Comparison of ENCODE assay signal across 23 cellular contexts in the genomic region with DNA sequence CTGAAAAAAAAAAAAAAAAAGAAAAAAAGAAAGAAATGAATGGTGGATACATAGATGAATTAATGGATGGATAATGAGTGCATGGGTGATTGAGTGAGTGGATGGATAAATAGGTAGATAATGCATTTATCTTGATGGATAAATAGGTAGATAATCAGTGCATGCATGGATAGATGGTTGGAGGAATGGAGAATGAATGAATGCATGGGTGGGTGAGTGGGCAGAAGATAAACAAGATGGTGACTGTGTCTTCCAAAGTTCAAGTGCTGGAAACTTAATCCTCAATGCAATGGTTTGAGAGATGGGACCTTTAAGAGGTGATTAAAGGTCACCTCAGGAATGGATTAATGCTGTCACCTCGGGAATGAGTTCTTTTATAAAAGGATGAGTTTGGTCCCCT. TPM values are rescaled to one million over a fixed set of nuclear protein-coding genes. Genes with fewer than 3 reads are reported as not detected.
DNase-seq lines count a peak whose midpoint lies in the region; ATAC-seq, FAIRE-seq and TF ChIP-seq lines count a peak whose summit lies in the region.
"Had no signal": no experiment of that assay in that cellular context is flagged by ENCODE, and none has a peak within 500 bp of the region (broad histone marks: within the 10 kb centered on the region; RNA-seq: fewer than 3 reads in every experiment).

No MANE protein-coding gene starts in this region.

- no peak overlapping the region for H2AFZ ChIP-seq in H1 (ENCODE audit: low read length)

- H2AK5ac ChIP-seq in H1 (ENCODE audit: low read depth, low read length): no peak overlapping the region

- H3K27ac ChIP-seq in H1 (ENCODE audit: low read depth, low read length): no peak overlapping the region
- no peak overlapping the region for H3K27ac ChIP-seq in heart right ventricle
- H3K27ac ChIP-seq: BLaER1 had no signal

- CTCF ChIA-PET in H1 (lab: Charles Lee; ENCODE audit: partially characterized antibody): interaction anchor here (0.6 kb wide), 1 partner anchor 211 kb away, joined by 4 read pairs; no protein-coding TSS in a partner anchor

- no peaks in the 10 kb centered on the region for H3K9me3 ChIP-seq in H1 (ENCODE audit: insufficient read depth in 2 of 2, low read depth in 1 of 2, low read length in 1 of 2)
- no peaks in the 10 kb centered on the region for H3K9me3 ChIP-seq in heart right ventricle
- H3K9me3 ChIP-seq: BE2C, BLaER1 had no signal

- DNase-seq in H1 (ENCODE audit: low read depth in 1 of 2, low spot score in 2 of 2) (no peak), neural crest cell (ENCODE audit: low read depth, low spot score) (no peak), ureter (ENCODE audit: low spot score) (no peak), DMS53 (lab: John Stamatoyannopoulos, UW) (no peak), heart right ventricle (no peak)
- DNase-seq: 8988T; ACHN; BE2C; C1 segment of cervical spinal cord; CD4-positive, alpha-beta memory T cell; CD4-positive, CD25-positive, alpha-beta regulatory T cell; CD8-positive, alpha-beta memory T cell; COR-L47; DMS 273 treated with DMSO at 0.1 percent for 48 hours; DMS153; DMS79 treated with DMSO at 0.1 percent for 48 hours; GF-D8 had no signal

- peaks cover 2% of the 10 kb centered on the region for H3K9me3 Mint-ChIP-seq in neural crest cell
- H3K9me3 Mint-ChIP-seq: CD14-positive monocyte; CD4-positive, alpha-beta memory T cell; CD8-positive, alpha-beta memory T cell had no signal

- 0 out of 2 replicates have a peak overlapping the region, but pooled peaks have one; percentile 10 for H2BK15ac ChIP-seq in H1 (ENCODE audit: low read length)

- peaks cover 7% of the 10 kb centered on the region; the same call in 1 of the 2 replicates for H3K23me2 ChIP-seq in H1 (ENCODE audit: low read depth, low read length)

- no peak overlapping the region for H3K23ac ChIP-seq in H1 (ENCODE audit: insufficient read length)

- H3K4me1 Mint-ChIP-seq in neural crest cell: no peaks in the 10 kb centered on the region
- H3K4me1 Mint-ChIP-seq: CD4-positive, alpha-beta memory T cell; CD4-positive, CD25-positive, alpha-beta regulatory T cell; CD8-positive, alpha-beta memory T cell had no signal

- no peaks in the 10 kb centered on the region for H3K4me1 ChIP-seq in H1 (replicated peaks in 1 of 4; ENCODE audit: control insufficient read depth in 3 of 4, insufficient read depth in 4 of 4, low read length in 3 of 4)
- H3K4me1 ChIP-seq in heart right ventricle: peaks cover 0 to 8% (median 0%) of the 10 kb centered on the region in 9 donors
- H3K4me1 ChIP-seq: BE2C, BLaER1 had no signal

- H2BK120ac ChIP-seq in H1 (replicated peaks; ENCODE audit: low read depth, low read length): no peak overlapping the region

- no peaks in the 10 kb centered on the region for H3K36me3 ChIP-seq in H1 (ENCODE audit: control insufficient read depth in 2 of 4, insufficient read depth in 4 of 4, low read length in 3 of 4)
- no peaks in the 10 kb centered on the region for H3K36me3 ChIP-seq in heart right ventricle
- H3K36me3 ChIP-seq: BE2C, BLaER1 had no signal

- peaks cover 0 to 1% of the 10 kb centered on the region in 2 experiments for H4K20me1 ChIP-seq in H1 (replicated peaks in 1 of 2; ENCODE audit: control insufficient read depth in 1 of 2, insufficient read depth in 2 of 2, low read length in 2 of 2)
- H4K20me1 ChIP-seq: BLaER1 had no signal

- no peak for TF ChIP-seq POLR2A in H1 (IDR thresholded peaks at IDR 0.05; ENCODE audit: control extremely low read depth in 1 of 2, low read depth in 2 of 2, low read length in 2 of 2)

- H3K27me3 ChIP-seq in H1 (replicated peaks in 1 of 4; ENCODE audit: control insufficient read depth in 3 of 4, extremely low read depth in 1 of 4, insufficient read depth in 3 of 4, low read length in 3 of 4): no peaks in the 10 kb centered on the region
- H3K27me3 ChIP-seq in heart right ventricle: no peaks in the 10 kb centered on the region
- H3K27me3 ChIP-seq: BE2C, BLaER1 had no signal

- H2BK5ac ChIP-seq in H1 (ENCODE audit: low read depth, low read length): no peak overlapping the region

- TF ChIP-seq EP300 in H1 (IDR thresholded peaks at IDR 0.05; ENCODE audit: borderline replicate concordance in 1 of 2, low read depth in 2 of 2, low read length in 2 of 2): no peak

- no peak overlapping the region for H3K4me3 ChIP-seq in H1 (ENCODE audit: extremely low read depth in 1 of 4, insufficient read depth in 2 of 4, low read depth in 3 of 4, low read length in 4 of 4)
- H3K4me3 ChIP-seq in heart right ventricle: no peak overlapping the region
- H3K4me3 ChIP-seq: BLaER1 had no signal

- no peak overlapping the region for H3K56ac ChIP-seq in H1 (replicated peaks; ENCODE audit: insufficient read length, low read depth, low read length)

- H3K27ac Mint-ChIP-seq in neural crest cell (ENCODE audit: unreplicated experiment): peak overlapping the region; percentile 87
- H3K27ac Mint-ChIP-seq: CD14-positive monocyte; CD4-positive, CD25-positive, alpha-beta regulatory T cell had no signal

- no peak overlapping the region for H4K8ac ChIP-seq in H1 (ENCODE audit: extremely low read depth, insufficient read depth, low read length)

- no peak overlapping the region for H2BK12ac ChIP-seq in H1 (ENCODE audit: low read depth, low read length)

- H4K91ac ChIP-seq in H1 (replicated peaks; ENCODE audit: insufficient read length, low read length): no peak overlapping the region

- POLR2A ChIA-PET in H1 (lab: Charles Lee; ENCODE audit: partially characterized antibody): no interaction called here

- H3K4me3 Mint-ChIP-seq in neural crest cell: no peak overlapping the region
- H3K4me3 Mint-ChIP-seq: CD14-positive monocyte; CD4-positive, alpha-beta memory T cell; CD4-positive, CD25-positive, alpha-beta regulatory T cell; CD8-positive, alpha-beta memory T cell had no signal

- H2BK20ac ChIP-seq in H1 (ENCODE audit: low read length): no peak overlapping the region

- TF ChIP-seq CTCF in H1 (IDR thresholded peaks at IDR 0.05; ENCODE audit: control extremely low read depth in 1 of 3, insufficient read depth in 1 of 3, low read depth in 1 of 3, low read length in 3 of 3) (no peak), neural crest cell (conservative IDR thresholded peaks at IDR 0.05) (no peak), heart right ventricle (IDR thresholded peaks at IDR 0.05) (no peak)

- H3K9ac ChIP-seq in H1 (replicated peaks in 1 of 4; ENCODE audit: extremely low read depth in 1 of 4, low read depth in 3 of 4, low read length in 3 of 4): no peak overlapping the region
- H3K9ac ChIP-seq: BLaER1 had no signal

- H3K4ac ChIP-seq in H1 (replicated peaks; ENCODE audit: insufficient read length, low read depth, low read length): no peak overlapping the region

- H3K36me3 Mint-ChIP-seq in neural crest cell (ENCODE audit: low read depth): no peaks in the 10 kb centered on the region
- H3K36me3 Mint-ChIP-seq: CD14-positive monocyte; CD4-positive, alpha-beta memory T cell had no signal

- no peak for FAIRE-seq in H1 (lab: Jason Lieb, UNC)
- FAIRE-seq: A204.1, G401.6, GM12891, GM19239 had no signal

- intact Hi-C loops in heart right ventricle (cut with DNase I): loop anchor here in 1 of 10 donors (5.0 kb wide), 1 partner anchor 33 kb away; no protein-coding TSS in a partner anchor

- WGBS in H1 (ENCODE audit: extremely low coverage in 1 of 2, insufficient coverage in 1 of 2, insufficient read length in 1 of 2, insufficient replicate concordance in 2 of 2, low coverage in 1 of 2, low lambda C conversion rate in 2 of 2, missing lambda C conversion rate in 1 of 2), 2 experiments: 100% methylated on average over 1 of the region's 1 CpG; no CpG with 5 or more reads in 1 of the 2 experiments
- WGBS in heart right ventricle, 2 donors: 79 to 87% methylated on average over 1 of the region's 1 CpG

- no peak for ATAC-seq in heart right ventricle

- no peak overlapping the region for H4K5ac ChIP-seq in H1 (ENCODE audit: insufficient read length, low read depth, low read length)

- H3K79me2 ChIP-seq in H1 (ENCODE audit: control insufficient read depth in 1 of 2, insufficient read depth in 2 of 2, low read length in 2 of 2): no peaks in the 10 kb centered on the region

- no peak for TF ChIP-seq RAD21 in H1 (IDR thresholded peaks at IDR 0.05 in 1 of 2, conservative IDR thresholded peaks at IDR 0.05 in 1 of 2; ENCODE audit: low read depth in 2 of 2, low read length in 2 of 2)

- no peaks in the 10 kb centered on the region for H3K79me1 ChIP-seq in H1 (ENCODE audit: low read depth, low read length)

- no peak overlapping the region for H3K14ac ChIP-seq in H1 (ENCODE audit: insufficient read length)

- H3K27me3 Mint-ChIP-seq in neural crest cell (ENCODE audit: low read depth): no peaks in the 10 kb centered on the region

- H3K18ac ChIP-seq in H1 (ENCODE audit: extremely low read depth, low read length): no peak overlapping the region

- H3K4me2 ChIP-seq in H1 (ENCODE audit: insufficient read depth in 1 of 2, low read depth in 2 of 2, low read length in 2 of 2): no peak overlapping the region
- H3K4me2 ChIP-seq: BLaER1 had no signal

RNA-seq across cellular contexts. Expression of a gene that starts 6.8 kb away (rescaled TPM):
- 2.2 and 2.3 TPM in 2 replicates for total RNA-seq in H1 (2021; fragmentation: NEBNext Ultra II Directional; extraction: Animal tissue kit (Norgen Biotek cat#: 25700))
- 1.1 and 1.7 TPM in 2 replicates for polyA plus RNA-seq in H1 (2011; rRNA removed)
- 1.7 TPM for polyA plus RNA-seq in H1 (2011; cell fraction: cytosol; rRNA removed)
- polyA plus RNA-seq in H1 (2011; cell fraction: nucleus; rRNA removed): 8.6 TPM
- 1.4 to 3.8 TPM (median 2.5 TPM) in 4 replicates for polyA plus RNA-seq in H1 (2012, experiment 1 of 2)
- polyA plus RNA-seq in H1 (2012, experiment 2 of 2): 0.79 TPM
- 0.85 TPM for polyA plus RNA-seq in H1 (2013, experiment 1 of 2)
- 0.90 TPM for polyA plus RNA-seq in H1 (2013, experiment 2 of 2)
- polyA minus RNA-seq in H1 (2011; rRNA and poly(A)+ RNA removed): 0.68 and 0.98 TPM in 2 replicates
- 4.6 TPM for polyA minus RNA-seq in H1 (2011; cell fraction: cytosol; rRNA and poly(A)+ RNA removed)
- polyA minus RNA-seq in H1 (2011; cell fraction: nucleus; rRNA and poly(A)+ RNA removed): 1.6 TPM
- 0.84 and 1.2 TPM in 2 replicates for total RNA-seq in neural crest cell
- 20.7 TPM for total RNA-seq in ureter
- 1 to 10 TPM in 5 of 10 donors, under 1 TPM in 5; 0.64 to 4.2 (median 1.0) TPM for total RNA-seq in heart right ventricle
- 1 to 10 TPM; 4.4 to 8.1 TPM for polyA plus RNA-seq in heart right ventricle
- polyA plus RNA-seq: CD14-positive monocyte; CD4-positive, CD25-positive, alpha-beta regulatory T cell; CD8-positive, alpha-beta memory T cell had no signal

RNA-seq across cellular contexts. Expression of a gene that starts 17.3 kb away (rescaled TPM):
- total RNA-seq in H1 (2021; fragmentation: NEBNext Ultra II Directional; extraction: Animal tissue kit (Norgen Biotek cat#: 25700)): 3.6 and 3.8 TPM in 2 replicates
- 3.1 and 8.1 TPM in 2 replicates for polyA plus RNA-seq in H1 (2011; rRNA removed)
- polyA plus RNA-seq in H1 (2011; cell fraction: cytosol; rRNA removed): 3.4 TPM
- polyA plus RNA-seq in H1 (2011; cell fraction: nucleus; rRNA removed): 9.6 TPM
- 3.4 to 5.8 TPM (median 4.6 TPM) in 4 replicates for polyA plus RNA-seq in H1 (2012, experiment 1 of 2)
- polyA plus RNA-seq in H1 (2012, experiment 2 of 2): 5.5 TPM
- 6.5 TPM for polyA plus RNA-seq in H1 (2013, experiment 1 of 2)
- 8.6 TPM for polyA plus RNA-seq in H1 (2013, experiment 2 of 2)
- polyA minus RNA-seq in H1 (2011; rRNA and poly(A)+ RNA removed): 1.9 and 4.1 TPM in 2 replicates
- polyA minus RNA-seq in H1 (2011; cell fraction: cytosol; rRNA and poly(A)+ RNA removed): 3.8 TPM
- polyA minus RNA-seq in H1 (2011; cell fraction: nucleus; rRNA and poly(A)+ RNA removed): 2.5 TPM
- 0.26 and 0.43 TPM in 2 replicates for total RNA-seq in neural crest cell
- total RNA-seq in ureter: 119 TPM
- total RNA-seq in heart right ventricle: 100 to 1,000 TPM in 1 of 10 donors, 10 to 100 TPM in 9; 15.4 to 101 (median 41.6) TPM
- polyA plus RNA-seq in heart right ventricle: 10 to 100 TPM; 27.5 to 44.7 TPM
- total RNA-seq: CD4-positive, alpha-beta memory T cell; CD4-positive, CD25-positive, alpha-beta regulatory T cell; CD8-positive, alpha-beta memory T cell had no signal
- polyA plus RNA-seq: CD4-positive, alpha-beta memory T cell; CD4-positive, CD25-positive, alpha-beta regulatory T cell; CD8-positive, alpha-beta memory T cell had no signal

RNA-seq across cellular contexts. Expression of a gene that starts 26.0 kb away (rescaled TPM):
- 28.1 and 33.8 TPM in 2 replicates for total RNA-seq in H1 (2021; fragmentation: NEBNext Ultra II Directional; extraction: Animal tissue kit (Norgen Biotek cat#: 25700))
- polyA plus RNA-seq in H1 (2011; rRNA removed) (15.2 and 31.3 TPM in 2 replicates), heart right ventricle (10 to 100 TPM in 1 of 2 donors, 1 to 10 TPM in 1; 9.1 to 12.3 TPM)
- 14.1 TPM for polyA plus RNA-seq in H1 (2011; cell fraction: cytosol; rRNA removed)
- 49.4 TPM for polyA plus RNA-seq in H1 (2011; cell fraction: nucleus; rRNA removed)
- polyA plus RNA-seq in H1 (2012, experiment 1 of 2): 20.3 to 30.7 TPM (median 27.8 TPM) in 4 replicates
- 32.4 TPM for polyA plus RNA-seq in H1 (2012, experiment 2 of 2)
- polyA plus RNA-seq in H1 (2013, experiment 1 of 2): 23.0 TPM
- 21.6 TPM for polyA plus RNA-seq in H1 (2013, experiment 2 of 2)
- polyA minus RNA-seq in H1 (2011; rRNA and poly(A)+ RNA removed): 51.2 and 56.3 TPM in 2 replicates
- 21.0 TPM for polyA minus RNA-seq in H1 (2011; cell fraction: cytosol; rRNA and poly(A)+ RNA removed)
- polyA minus RNA-seq in H1 (2011; cell fraction: nucleus; rRNA and poly(A)+ RNA removed): 57.7 TPM
- total RNA-seq in neural crest cell (39.3 and 39.5 TPM in 2 replicates), ureter (30.6 TPM), heart right ventricle (10 to 100 TPM in 6 of 10 donors, 1 to 10 TPM in 4; 7.3 to 16.6 (median 11.4) TPM)

RNA-seq across cellular contexts. Expression of a gene that starts 41.7 kb away (rescaled TPM):
- 24.6 and 25.4 TPM in 2 replicates for total RNA-seq in H1 (2021; fragmentation: NEBNext Ultra II Directional; extraction: Animal tissue kit (Norgen Biotek cat#: 25700))
- polyA plus RNA-seq in H1 (2011; rRNA removed) (65.7 and 74.8 TPM in 2 replicates), heart right ventricle (10 to 100 TPM in 1 of 2 donors, 1 to 10 TPM in 1; 9.4 to 11.6 TPM)
- polyA plus RNA-seq in H1 (2011; cell fraction: cytosol; rRNA removed): 69.9 TPM
- 99.2 TPM for polyA plus RNA-seq in H1 (2011; cell fraction: nucleus; rRNA removed)
- 26.4 to 39.5 TPM (median 32.7 TPM) in 4 replicates for polyA plus RNA-seq in H1 (2012, experiment 1 of 2)
- polyA plus RNA-seq in H1 (2012, experiment 2 of 2): 41.1 TPM
- polyA plus RNA-seq in H1 (2013, experiment 1 of 2): 27.1 TPM
- 26.2 TPM for polyA plus RNA-seq in H1 (2013, experiment 2 of 2)
- 28.7 and 41.3 TPM in 2 replicates for polyA minus RNA-seq in H1 (2011; rRNA and poly(A)+ RNA removed)
- polyA minus RNA-seq in H1 (2011; cell fraction: cytosol; rRNA and poly(A)+ RNA removed): 35.0 TPM
- 35.7 TPM for polyA minus RNA-seq in H1 (2011; cell fraction: nucleus; rRNA and poly(A)+ RNA removed)
- total RNA-seq in neural crest cell (15.4 and 17.9 TPM in 2 replicates), ureter (22.7 TPM), heart right ventricle (10 to 100 TPM in 5 of 10 donors, 1 to 10 TPM in 5; 5.3 to 18.8 (median 10.4) TPM)
- polyA plus RNA-seq: CD14-positive monocyte had no signal
